In the genomic region with DNA sequence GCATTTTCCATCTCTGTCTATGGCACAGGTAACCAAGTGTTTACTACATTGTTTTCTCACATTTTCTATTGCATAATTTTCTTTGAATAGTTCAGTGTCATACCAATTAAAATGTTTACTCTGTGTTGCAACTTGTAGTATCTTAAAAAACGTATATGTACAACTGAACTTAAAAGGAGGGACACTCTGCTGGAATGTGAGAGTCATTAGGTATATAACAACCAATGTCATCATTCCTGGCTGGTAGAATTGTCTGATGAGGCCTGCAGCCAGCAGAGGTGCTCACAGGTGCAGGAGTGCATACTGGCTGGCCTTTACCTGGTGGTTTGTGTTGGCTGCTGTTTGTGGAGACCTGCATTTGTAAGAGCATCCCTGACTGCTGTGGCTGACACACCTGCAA, we compare ENCODE assay signal across 31 cellular contexts. TPM values are rescaled to one million over a fixed set of nuclear protein-coding genes. Genes with fewer than 3 reads are reported as not detected.
"Had no signal": no experiment of that assay in that cellular context is flagged by ENCODE, and none has a peak within 500 bp of the region (broad histone marks: within the 10 kb centered on the region; RNA-seq: fewer than 3 reads in every experiment).

No MANE protein-coding gene starts in this region.

- FAIRE-seq: endometrium, frontal cortex had no signal

- H3K36me3 ChIP-seq: breast epithelium, cardiac muscle cell, colonic mucosa had no signal

- H3K4me3 ChIP-seq: ascending aorta, breast epithelium, cardiac muscle cell, colonic mucosa had no signal

- H3K4me1 ChIP-seq: ascending aorta, colonic mucosa had no signal

- DNase-seq: activated CD4-positive, alpha-beta memory T cell treated with anti-CD3 and anti-CD28 coated beads for 36 hours; activated CD4-positive, alpha-beta T cell treated with anti-CD3 and anti-CD28 coated beads for 36 hours; activated CD4-positive, alpha-beta T cell treated with anti-CD3 and anti-CD28 coated beads, Interleukin-2, amount 10 ng/mL, durations not matched to agents 24 days and 14 days; activated CD4-positive, CD25-positive, alpha-beta regulatory T cell; activated CD4-positive, CD25-positive, alpha-beta regulatory T cell treated with anti-CD3 and anti-CD28 coated beads, Interleukin-2, amount 50 U/mL, for 72 hours; activated CD8-positive, alpha-beta memory T cell treated with anti-CD3 and anti-CD28 coated beads, Interleukin-2, amount 10 ng/mL, durations not matched to agents 7 days and 5 days; activated CD8-positive, alpha-beta memory T cell treated with anti-CD3 and anti-CD28 coated beads, Interleukin-2, amount 50 U/mL, for 4 hours; activated CD8-positive, alpha-beta T cell treated with anti-CD3 and anti-CD28 coated beads, Interleukin-2, amount 10 ng/mL, durations not matched to agents 7 days and 5 days; activated gamma-delta T cell; activated naive CD4-positive, alpha-beta T cell; activated naive CD4-positive, alpha-beta T cell treated with anti-CD3 and anti-CD28 coated beads, Interleukin-2, amount 10 ng/mL, durations not matched to agents 7 days and 5 days; activated naive CD8-positive, alpha-beta T cell treated with anti-CD3 and anti-CD28 coated beads, Interleukin-2, amount 10 ng/mL, durations not matched to agents 7 days and 5 days; activated T-cell treated with anti-CD3 and anti-CD28 coated beads, Interleukin-2, amount 50 U/mL, for 1 hour; activated T-cell treated with anti-CD3 and anti-CD28 coated beads, Interleukin-2, amount 50 U/mL, for 48 hours; central memory CD4-positive, alpha-beta T cell; cerebellar nuclear complex; colonic mucosa; effector CD8-positive, alpha-beta T cell; foreskin fibroblast; glutamatergic neuron; T-helper 1 cell; T-helper 2 cell had no signal

- H3K9me3 ChIP-seq: ascending aorta, breast epithelium, colonic mucosa had no signal

- H3K27me3 ChIP-seq: ascending aorta, breast epithelium, cardiac muscle cell, colonic mucosa had no signal

- ATAC-seq: activated CD4-positive, alpha-beta T cell treated with anti-CD3 and anti-CD28 coated beads for 36 hours; activated CD8-positive, alpha-beta memory T cell treated with anti-CD3 and anti-CD28 coated beads, Interleukin-2, amount 10 ng/mL, durations not matched to agents 7 days and 5 days; activated CD8-positive, alpha-beta T cell treated with anti-CD3 and anti-CD28 coated beads, Interleukin-2, amount 10 ng/mL, durations not matched to agents 7 days and 5 days; activated naive CD4-positive, alpha-beta T cell treated with anti-CD3 and anti-CD28 coated beads, Interleukin-2, amount 50 U/mL, for 72 hours; esophagus mucosa had no signal

- H3K27ac ChIP-seq: ascending aorta, cardiac muscle cell, colonic mucosa had no signal

RNA-seq across cellular contexts. Expression of gene RARRES1, which starts 19.1 kb away (rescaled TPM):
- total RNA-seq: activated CD4-positive, alpha-beta memory T cell treated with anti-CD3 and anti-CD28 coated beads for 36 hours; activated CD4-positive, alpha-beta T cell treated with anti-CD3 and anti-CD28 coated beads for 36 hours; activated CD4-positive, alpha-beta T cell treated with anti-CD3 and anti-CD28 coated beads, Interleukin-2, amount 10 ng/mL, durations not matched to agents 24 days and 14 days; activated CD8-positive, alpha-beta memory T cell treated with anti-CD3 and anti-CD28 coated beads for 36 hours; activated CD8-positive, alpha-beta memory T cell treated with anti-CD3 and anti-CD28 coated beads, Interleukin-2, amount 10 ng/mL, durations not matched to agents 7 days and 5 days; activated CD8-positive, alpha-beta T cell treated with anti-CD3 and anti-CD28 coated beads, Interleukin-2, amount 10 ng/mL, durations not matched to agents 7 days and 5 days; activated naive CD4-positive, alpha-beta T cell treated with anti-CD3 and anti-CD28 coated beads, Interleukin-2, amount 50 U/mL, for 72 hours; activated naive CD8-positive, alpha-beta T cell treated with anti-CD3 and anti-CD28 coated beads, Interleukin-2, amount 10 ng/mL, durations not matched to agents 7 days and 5 days; activated T-helper 1 cell treated with anti-CD3 and anti-CD28 coated beads, Interleukin-12 subunit alpha, Interleukin-12 subunit beta, Interleukin-2, Interleukin-4 antibody, amounts not matched to agents 30 ng/mL and 10 ng/mL and 1 ng/mL, durations not matched to agents 14 hours and 24 hours and 36 hours had no signal
